10 cellular contexts compared by ENCODE assay signal in genomic region chr2:238159676-238160205, GRCh38. TPM values are rescaled to one million over a fixed set of nuclear protein-coding genes. Genes with fewer than 3 reads are reported as not detected.
DNase-seq lines count a peak whose midpoint lies in the region; ATAC-seq and TF ChIP-seq lines count a peak whose summit lies in the region.
"Had no signal": no experiment of that assay in that cellular context is flagged by ENCODE, and none has a peak within 500 bp of the region (broad histone marks: within the 10 kb centered on the region; RNA-seq: fewer than 3 reads in every experiment).

No MANE protein-coding gene starts in this region.

- intact Hi-C loops in Right ventricle myocardium superior (cut with DNase I), result no loop called here

- H3K9me3 Mint-ChIP-seq in type B pancreatic cell, result no peaks in the 10 kb centered on the region

- DNase-seq in Right ventricle myocardium superior (peak; percentile 36), right atrium auricular region (ENCODE audit: low spot score) (no peak), T-helper 17 cell (no peak), hepatocyte (ENCODE audit: low spot score) (no peak), type B pancreatic cell (ENCODE audit: extremely low spot score, unreplicated experiment) (no peak)
- DNase-seq in activated CD4-positive, alpha-beta T cell treated with anti-CD3 and anti-CD28 coated beads for 1 hour, result no peak
- DNase-seq in stimulated activated naive CD4-positive, alpha-beta T cell (lab: John Stamatoyannopoulos, UW), result no peak
- DNase-seq: effector CD4-positive, alpha-beta T cell; testis had no signal

- H3K36me3 Mint-ChIP-seq in T-helper 17 cell (ENCODE audit: low read depth), result no peaks in the 10 kb centered on the region
- H3K36me3 Mint-ChIP-seq in type B pancreatic cell, result peaks cover under 1% of the 10 kb centered on the region

- ATAC-seq in Right ventricle myocardium superior (ENCODE audit: poor library complexity), result no peak
- no peak for ATAC-seq in T-helper 17 cell
- no peak for ATAC-seq in GM19328 (IDR thresholded peaks at IDR 0.05; ENCODE audit: unreplicated experiment)

- H2AFZ ChIP-seq in hepatocyte, result no peak overlapping the region

- H3K4me1 ChIP-seq in right atrium auricular region, result peaks cover 0 to 21% of the 10 kb centered on the region in 2 donors
- peaks cover 4% of the 10 kb centered on the region for H3K4me1 ChIP-seq in hepatocyte (ENCODE audit: insufficient read depth)
- H3K4me1 ChIP-seq: testis had no signal

- H3K79me2 ChIP-seq in hepatocyte, result no peaks in the 10 kb centered on the region

- H3K9me3 ChIP-seq in right atrium auricular region (no peaks in the 10 kb centered on the region), T-helper 17 cell (ENCODE audit: control insufficient read depth, low read length, poor library complexity, severe bottlenecking) (no peaks in the 10 kb centered on the region), hepatocyte (ENCODE audit: low read depth) (no peaks in the 10 kb centered on the region)
- H3K9me3 ChIP-seq: testis had no signal

- peak overlapping the region; percentile 75 for H3K4me3 Mint-ChIP-seq in T-helper 17 cell
- peak overlapping the region; percentile 67 for H3K4me3 Mint-ChIP-seq in type B pancreatic cell

- peaks cover 13% of the 10 kb centered on the region for H3K4me1 Mint-ChIP-seq in T-helper 17 cell
- H3K4me1 Mint-ChIP-seq in type B pancreatic cell (ENCODE audit: unreplicated experiment), result peaks cover 8% of the 10 kb centered on the region

- H4K20me1 ChIP-seq in hepatocyte (ENCODE audit: insufficient read depth, poor library complexity, severe bottlenecking), result no peaks in the 10 kb centered on the region

- H3K4me2 ChIP-seq in hepatocyte, result peak overlapping the region; percentile 84

- 64% methylated on average over 10 of the region's 10 CpGs for WGBS in hepatocyte (ENCODE audit: low lambda C conversion rate, missing lambda C conversion rate)

- peaks cover 24% of the 10 kb centered on the region for H3K27me3 Mint-ChIP-seq in T-helper 17 cell
- H3K27me3 Mint-ChIP-seq in type B pancreatic cell, result peaks cover 44% of the 10 kb centered on the region

- H3K27ac Mint-ChIP-seq in T-helper 17 cell, result peak overlapping the region; percentile 29
- no peak overlapping the region for H3K27ac Mint-ChIP-seq in type B pancreatic cell

- H3K27me3 ChIP-seq in right atrium auricular region (peaks cover 0 to 5% of the 10 kb centered on the region in 2 donors), hepatocyte (peaks cover 41% of the 10 kb centered on the region)
- H3K27me3 ChIP-seq: testis had no signal

- H3K36me3 ChIP-seq in right atrium auricular region (no peaks in the 10 kb centered on the region), hepatocyte (replicated peaks; ENCODE audit: insufficient read depth, low read depth) (no peaks in the 10 kb centered on the region)

- no peaks in the 10 kb centered on the region for H3K9me2 ChIP-seq in hepatocyte (replicated peaks; ENCODE audit: insufficient read depth)

- H3K4me3 ChIP-seq in right atrium auricular region (no peak overlapping the region), hepatocyte (no peak overlapping the region)

- H3K27ac ChIP-seq in right atrium auricular region (no peak overlapping the region), hepatocyte (no peak overlapping the region)
- H3K27ac ChIP-seq: testis had no signal

- no peak for TF ChIP-seq CTCF in right atrium auricular region (IDR thresholded peaks at IDR 0.05)
- no peak for TF ChIP-seq CTCF in hepatocyte (IDR thresholded peaks at IDR 0.05; ENCODE audit: poor library complexity)
- no peak for TF ChIP-seq CTCF in type B pancreatic cell (conservative IDR thresholded peaks at IDR 0.05)

RNA-seq across cellular contexts. Expression of gene ERFE, which starts 1.0 kb away (rescaled TPM):
- total RNA-seq in Right ventricle myocardium superior (not detected), right atrium auricular region (1 to 10 TPM in 1 of 2 donors, under 1 TPM in 1; 0.33 to 1.5 TPM), T-helper 17 cell (not detected), hepatocyte (0.27 TPM in 1 of 2 replicates, not detected in the other), type B pancreatic cell (ENCODE audit: low replicate concordance) (0.29 and 3.8 TPM in 2 replicates)
- 0.30 and 1.6 TPM in 2 replicates for polyA plus RNA-seq in hepatocyte

RNA-seq across cellular contexts. Expression of gene KLHL30, which starts 21.3 kb away (rescaled TPM):
- total RNA-seq in Right ventricle myocardium superior (20.0 TPM), right atrium auricular region (10 to 100 TPM; 24.9 to 29.0 TPM), T-helper 17 cell (not detected), hepatocyte (not detected in 2 replicates), type B pancreatic cell (ENCODE audit: low replicate concordance) (0.07 TPM in 1 of 2 replicates, not detected in the other)
- polyA plus RNA-seq in hepatocyte, result 0.15 TPM in 1 of 2 replicates, not detected in the other

RNA-seq across cellular contexts. Expression of gene ILKAP, which starts 43.8 kb away (rescaled TPM):
- total RNA-seq in Right ventricle myocardium superior, result 23.8 TPM
- 10 to 100 TPM; 15.9 to 17.6 TPM for total RNA-seq in right atrium auricular region
- total RNA-seq in T-helper 17 cell, result 100 to 1,000 TPM; 114 to 123 TPM
- total RNA-seq in hepatocyte, result 20.4 and 25.9 TPM in 2 replicates
- polyA plus RNA-seq in hepatocyte, result 36.6 and 37.5 TPM in 2 replicates
- total RNA-seq in type B pancreatic cell (ENCODE audit: low replicate concordance), result 36.7 and 50.4 TPM in 2 replicates

RNA-seq across cellular contexts. Expression of gene ESPNL, which starts 59.6 kb away (rescaled TPM):
- total RNA-seq in Right ventricle myocardium superior (not detected), right atrium auricular region (1 to 10 TPM in 1 of 2 donors, under 1 TPM in 1; 0.26 to 2.0 TPM), T-helper 17 cell (under 1 TPM in 1 of 2 donors, not detected in 1; 0.05 TPM), hepatocyte (0.27 and 0.36 TPM in 2 replicates), type B pancreatic cell (ENCODE audit: low replicate concordance) (0.12 and 0.24 TPM in 2 replicates)
- 0.62 TPM in 1 of 2 replicates, not detected in the other for polyA plus RNA-seq in hepatocyte

Comparison
In these comparisons a context has a peak if more than half of its experiments do, and no peak if none do; other contexts are left out.
1. RNA of gene KLHL30, which starts 21.3 kb away (total RNA-seq): 24.9 to 29.0 TPM in right atrium auricular region and 20.0 TPM in Right ventricle myocardium superior (single experiment); 0.07 TPM in type B pancreatic cell, not detected in hepatocyte and not detected in T-helper 17 cell; every median in the first group is over 10 times any median in the second.